ENCODE assay signal across 8 cellular contexts in genomic region chr19:41322451-41322850, GRCh38. TPM values are rescaled to one million over a fixed set of nuclear protein-coding genes. Genes with fewer than 3 reads are reported as not detected.
DNase-seq lines count a peak whose midpoint lies in the region; ATAC-seq lines count a peak whose summit lies in the region.
"Had no signal": no experiment of that assay in that cellular context is flagged by ENCODE, and none has a peak within 500 bp of the region (broad histone marks: within the 10 kb centered on the region; RNA-seq: fewer than 3 reads in every experiment).

No MANE protein-coding gene starts in this region.

- no peak overlapping the region for H3K4me3 ChIP-seq in CD8-positive, alpha-beta memory T cell (ENCODE audit: low read length)
- H3K4me3 ChIP-seq in naive thymus-derived CD4-positive, alpha-beta T cell (ENCODE audit: low read length) = no peak overlapping the region

- H3K27ac Mint-ChIP-seq in CD8-positive, alpha-beta memory T cell = peak overlapping the region; percentile 20 to 97 (median 85)
- peak overlapping the region; percentile 43 for H3K27ac Mint-ChIP-seq in activated naive CD8-positive, alpha-beta T cell treated with anti-CD3 and anti-CD28 coated beads for 36 hours
- H3K27ac Mint-ChIP-seq in naive thymus-derived CD4-positive, alpha-beta T cell = peak overlapping the region in 7 of 9 donors; percentile 33 to 93 (median 79)

- peaks cover 29% of the 10 kb centered on the region for H3K4me1 ChIP-seq in CD8-positive, alpha-beta memory T cell (ENCODE audit: insufficient read depth, low read length)
- H3K4me1 ChIP-seq in naive thymus-derived CD4-positive, alpha-beta T cell (ENCODE audit: control insufficient read depth in 2 of 2, insufficient read depth in 2 of 2, low read length in 2 of 2) = peaks cover 14 to 16% of the 10 kb centered on the region in 2 donors

- H3K27me3 Mint-ChIP-seq in CD8-positive, alpha-beta memory T cell = peaks cover 0 to 4% of the 10 kb centered on the region in 2 donors
- no peaks in the 10 kb centered on the region for H3K27me3 Mint-ChIP-seq in activated naive CD8-positive, alpha-beta T cell treated with anti-CD3 and anti-CD28 coated beads for 36 hours
- no peaks in the 10 kb centered on the region for H3K27me3 Mint-ChIP-seq in naive thymus-derived CD4-positive, alpha-beta T cell

- no peaks in the 10 kb centered on the region for H3K9me3 ChIP-seq in CD8-positive, alpha-beta memory T cell (ENCODE audit: low read length)
- no peaks in the 10 kb centered on the region for H3K9me3 ChIP-seq in naive thymus-derived CD4-positive, alpha-beta T cell (ENCODE audit: control insufficient read depth in 2 of 3, low read length in 3 of 3)

- intact Hi-C loops in naive thymus-derived CD4-positive, alpha-beta T cell (cut with micrococcal nuclease) = no loop called here

- DNase-seq in CD8-positive, alpha-beta memory T cell = no peak
- DNase-seq in activated naive CD8-positive, alpha-beta T cell treated with anti-CD3 and anti-CD28 coated beads for 36 hours = no peak
- no peak for DNase-seq in naive thymus-derived CD4-positive, alpha-beta T cell
- DNase-seq in DMS 273 (lab: John Stamatoyannopoulos, UW; ENCODE audit: unreplicated experiment) = no peak
- DNase-seq: DND-41; stimulated activated naive CD4-positive, alpha-beta T cell treated with Interleukin-2 at 50 U/mL for 16 hours had no signal

- POLR2A ChIA-PET in CD8-positive, alpha-beta memory T cell (lab: Charles Lee) = interaction anchor here (1.8 kb wide), 1 partner anchor 30 kb away, joined by 6 read pairs; no protein-coding TSS in a partner anchor
- POLR2A ChIA-PET in naive thymus-derived CD4-positive, alpha-beta T cell (lab: Charles Lee) = interaction anchor here (1.0 to 1.5 kb wide), 4 partner anchors 11 to 34 kb away, joined by 3 to 4 read pairs (median 3); no protein-coding TSS in a partner anchor

- H3K4me1 Mint-ChIP-seq in CD8-positive, alpha-beta memory T cell = peaks cover 33 to 58% (median 48%) of the 10 kb centered on the region in 3 donors
- H3K4me1 Mint-ChIP-seq in activated naive CD8-positive, alpha-beta T cell treated with anti-CD3 and anti-CD28 coated beads for 36 hours = peaks cover 41% of the 10 kb centered on the region
- H3K4me1 Mint-ChIP-seq in naive thymus-derived CD4-positive, alpha-beta T cell = peaks cover 29 to 47% (median 41%) of the 10 kb centered on the region in 7 donors

- CTCF ChIA-PET in CD8-positive, alpha-beta memory T cell (lab: Charles Lee) = interaction anchor here (0.8 to 1.1 kb wide), 3 partner anchors 14 to 33 kb away, joined by 3 to 5 read pairs (median 3); no protein-coding TSS in a partner anchor
- CTCF ChIA-PET in naive thymus-derived CD4-positive, alpha-beta T cell (lab: Charles Lee) = no interaction called here

- no peaks in the 10 kb centered on the region for H3K27me3 ChIP-seq in CD8-positive, alpha-beta memory T cell (ENCODE audit: insufficient read depth, low read length, poor library complexity, severe bottlenecking)
- H3K27me3 ChIP-seq in naive thymus-derived CD4-positive, alpha-beta T cell (ENCODE audit: control insufficient read depth in 2 of 2, insufficient read depth in 2 of 2, low read length in 2 of 2) = no peaks in the 10 kb centered on the region

- H3K36me3 ChIP-seq in CD8-positive, alpha-beta memory T cell (ENCODE audit: insufficient read depth, low read length) = peaks cover 19% of the 10 kb centered on the region
- peaks cover 6 to 75% (median 22%) of the 10 kb centered on the region in 3 experiments for H3K36me3 ChIP-seq in naive thymus-derived CD4-positive, alpha-beta T cell (ENCODE audit: control insufficient read depth in 2 of 3, insufficient read depth in 3 of 3, low read length in 3 of 3)

- no peak for ATAC-seq in naive thymus-derived CD4-positive, alpha-beta T cell
- no peak for ATAC-seq in GM19351 (IDR thresholded peaks at IDR 0.05; ENCODE audit: unreplicated experiment)
- ATAC-seq in esophagus mucosa = no peak

- H3K9me3 Mint-ChIP-seq in CD8-positive, alpha-beta memory T cell = peaks cover 0 to 5% (median 0%) of the 10 kb centered on the region in 5 donors
- H3K9me3 Mint-ChIP-seq in activated naive CD8-positive, alpha-beta T cell treated with anti-CD3 and anti-CD28 coated beads for 36 hours = no peaks in the 10 kb centered on the region
- H3K9me3 Mint-ChIP-seq in naive thymus-derived CD4-positive, alpha-beta T cell = peaks cover 0 to 3% (median 0%) of the 10 kb centered on the region in 11 donors

- peaks cover 4 to 78% (median 6%) of the 10 kb centered on the region in 3 donors for H3K36me3 Mint-ChIP-seq in CD8-positive, alpha-beta memory T cell
- H3K36me3 Mint-ChIP-seq in activated naive CD8-positive, alpha-beta T cell treated with anti-CD3 and anti-CD28 coated beads for 36 hours = peaks cover 26% of the 10 kb centered on the region
- H3K36me3 Mint-ChIP-seq in naive thymus-derived CD4-positive, alpha-beta T cell = peaks cover 0 to 27% (median 7%) of the 10 kb centered on the region in 5 donors

- peak overlapping the region in 1 of 7 donors; percentile 69 for H3K4me3 Mint-ChIP-seq in CD8-positive, alpha-beta memory T cell
- no peak overlapping the region for H3K4me3 Mint-ChIP-seq in activated naive CD8-positive, alpha-beta T cell treated with anti-CD3 and anti-CD28 coated beads for 36 hours
- H3K4me3 Mint-ChIP-seq in naive thymus-derived CD4-positive, alpha-beta T cell = no peak overlapping the region

- peak overlapping the region; percentile 79 for H3K27ac ChIP-seq in CD8-positive, alpha-beta memory T cell (ENCODE audit: low read depth, low read length)
- H3K27ac ChIP-seq in naive thymus-derived CD4-positive, alpha-beta T cell (ENCODE audit: low read depth, low read length) = no peak overlapping the region

RNA-seq across cellular contexts. Expression of gene CCDC97, which starts 12.5 kb away (rescaled TPM):
- 10 to 100 TPM; 31.7 to 32.1 TPM for total RNA-seq in CD8-positive, alpha-beta memory T cell
- 29.7 TPM for polyA plus RNA-seq in CD8-positive, alpha-beta memory T cell
- 10 to 100 TPM; 19.1 to 20.5 TPM for total RNA-seq in activated naive CD8-positive, alpha-beta T cell treated with anti-CD3 and anti-CD28 coated beads for 36 hours
- 10 to 100 TPM; 35.9 to 56.5 (median 49.1) TPM for total RNA-seq in naive thymus-derived CD4-positive, alpha-beta T cell
- polyA plus RNA-seq in naive thymus-derived CD4-positive, alpha-beta T cell = 10 to 100 TPM; 22.3 to 27.6 TPM
- total RNA-seq in esophagus mucosa = 19.3 TPM

RNA-seq across cellular contexts. Expression of gene TGFB1, which starts 31.3 kb away (rescaled TPM):
- 100 to 1,000 TPM; 152 to 161 TPM for total RNA-seq in CD8-positive, alpha-beta memory T cell
- 104 TPM for polyA plus RNA-seq in CD8-positive, alpha-beta memory T cell
- 100 to 1,000 TPM; 152 to 154 TPM for total RNA-seq in activated naive CD8-positive, alpha-beta T cell treated with anti-CD3 and anti-CD28 coated beads for 36 hours
- 100 to 1,000 TPM in 3 of 5 experiments, 10 to 100 TPM in 2; 91.2 to 322 (median 185) TPM for total RNA-seq in naive thymus-derived CD4-positive, alpha-beta T cell
- 10 to 100 TPM; 31.4 to 62.3 TPM for polyA plus RNA-seq in naive thymus-derived CD4-positive, alpha-beta T cell
- total RNA-seq in esophagus mucosa = 53.8 TPM

RNA-seq across cellular contexts. Expression of gene B9D2, which starts 41.5 kb away (rescaled TPM):
- total RNA-seq in CD8-positive, alpha-beta memory T cell = 1 to 10 TPM; 8.5 to 9.7 TPM
- polyA plus RNA-seq in CD8-positive, alpha-beta memory T cell = 15.4 TPM
- 1 to 10 TPM; 6.4 to 8.1 TPM for total RNA-seq in activated naive CD8-positive, alpha-beta T cell treated with anti-CD3 and anti-CD28 coated beads for 36 hours
- total RNA-seq in naive thymus-derived CD4-positive, alpha-beta T cell = 10 to 100 TPM; 11.6 to 38.9 (median 12.5) TPM
- polyA plus RNA-seq in naive thymus-derived CD4-positive, alpha-beta T cell = 10 to 100 TPM; 18.0 to 20.5 TPM
- total RNA-seq in esophagus mucosa = 4.3 TPM

RNA-seq across cellular contexts. Expression of gene TMEM91, which starts 53.9 kb away (rescaled TPM):
- total RNA-seq in CD8-positive, alpha-beta memory T cell = 1 to 10 TPM; 2.6 to 3.8 TPM
- polyA plus RNA-seq in CD8-positive, alpha-beta memory T cell = 3.7 TPM
- total RNA-seq in activated naive CD8-positive, alpha-beta T cell treated with anti-CD3 and anti-CD28 coated beads for 36 hours = 1 to 10 TPM; 4.0 to 4.5 TPM
- 10 to 100 TPM in 4 of 5 experiments, 1 to 10 TPM in 1; 8.2 to 18.1 (median 16.0) TPM for total RNA-seq in naive thymus-derived CD4-positive, alpha-beta T cell
- polyA plus RNA-seq in naive thymus-derived CD4-positive, alpha-beta T cell = 1 to 10 TPM; 5.2 to 8.6 TPM
- total RNA-seq in esophagus mucosa = 20.0 TPM

RNA-seq across cellular contexts. Expression of gene HNRNPUL1, which starts 58.3 kb away (rescaled TPM):
- total RNA-seq in CD8-positive, alpha-beta memory T cell = 100 to 1,000 TPM; 270 to 279 TPM
- polyA plus RNA-seq in CD8-positive, alpha-beta memory T cell = 100 TPM
- total RNA-seq in activated naive CD8-positive, alpha-beta T cell treated with anti-CD3 and anti-CD28 coated beads for 36 hours = 100 to 1,000 TPM; 255 to 259 TPM
- total RNA-seq in naive thymus-derived CD4-positive, alpha-beta T cell = 100 to 1,000 TPM; 253 to 319 (median 280) TPM
- 10 to 100 TPM; 51.4 to 81.6 TPM for polyA plus RNA-seq in naive thymus-derived CD4-positive, alpha-beta T cell
- 116 TPM for total RNA-seq in esophagus mucosa
